Comparison of ENCODE assay signal across 9 cellular contexts in the genomic region with DNA sequence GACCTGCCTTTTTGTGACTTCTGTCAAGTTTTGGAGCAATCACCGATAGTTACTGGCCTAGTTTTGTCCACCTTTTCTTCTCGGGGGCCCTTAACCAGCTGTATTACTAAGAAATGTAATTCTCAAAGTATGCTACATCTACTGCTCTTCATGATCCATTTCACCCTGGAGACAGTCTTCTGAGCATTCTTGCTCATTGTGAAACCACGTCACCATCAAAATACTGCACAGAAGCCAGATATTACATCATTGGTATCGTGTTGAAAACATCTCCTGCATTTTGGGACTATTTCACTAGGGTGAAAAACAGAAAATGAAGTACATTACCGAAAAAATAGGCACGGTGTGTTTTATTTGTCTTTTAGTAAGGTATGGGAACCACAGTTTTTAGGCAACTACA. TPM values are rescaled to one million over a fixed set of nuclear protein-coding genes. Genes with fewer than 3 reads are reported as not detected.
A peak's percentile ranks its signal among the peaks of the same experiment; 100 is the strongest.
DNase-seq lines count a peak whose midpoint lies in the region; ATAC-seq and TF ChIP-seq lines count a peak whose summit lies in the region.
"Had no signal": no experiment of that assay in that cellular context is flagged by ENCODE, and none has a peak within 500 bp of the region (broad histone marks: within the 10 kb centered on the region; RNA-seq: fewer than 3 reads in every experiment).

No MANE protein-coding gene starts in this region.

- dilution Hi-C loops in IMR-90 (cut with HindIII; ENCODE audit: low sequenced_read_pairs, unreplicated experiment), result no loop called here

- POLR2A ChIA-PET in IMR-90 (lab: Charles Lee; ENCODE audit: unreplicated experiment), result no interaction called here

- H3K9me1 ChIP-seq in IMR-90 (ENCODE audit: insufficient read depth, low read length), result no peaks in the 10 kb centered on the region

- no peak overlapping the region for H3K56ac ChIP-seq in IMR-90 (ENCODE audit: extremely low read depth, insufficient read depth, low read length)

- H3K4me3 ChIP-seq in IMR-90 (ENCODE audit: insufficient read depth, low read depth, low read length), result no peak overlapping the region
- no peak overlapping the region for H3K4me3 ChIP-seq in skeletal muscle cell (ENCODE audit: low read depth, low read length)

- no peak overlapping the region for H3K4me2 ChIP-seq in IMR-90 (ENCODE audit: low read depth, low read length)

- H3K4me1 ChIP-seq in IMR-90 (ENCODE audit: control insufficient read depth, insufficient read depth, low read length), result no peaks in the 10 kb centered on the region

- H3K4ac ChIP-seq in IMR-90 (ENCODE audit: low read depth, low read length), result no peak overlapping the region

- H3K79me1 ChIP-seq in IMR-90 (ENCODE audit: low read depth in 1 of 2, low read length in 2 of 2), result no peaks in the 10 kb centered on the region

- DNase-seq in HFFc6, result peak; percentile 71
- DNase-seq in IMR-90, result peak; percentile 39
- DNase-seq in skeletal muscle cell (ENCODE audit: low read depth), result peak; percentile 22
- DNase-seq in GM19238 (ENCODE audit: insufficient read length, low spot score), result no peak
- DNase-seq in HuH-7 (ENCODE audit: low spot score), result no peak
- DNase-seq in kidney tubule cell (ENCODE audit: low spot score), result no peak
- DNase-seq: NCI-H2029, occipital lobe had no signal

- H2BK15ac ChIP-seq in IMR-90 (ENCODE audit: low read depth, low read length), result no peak overlapping the region

- no peak for TF ChIP-seq RAD21 in IMR-90 (IDR thresholded peaks at IDR 0.05; ENCODE audit: low read length)

- no peak overlapping the region for H2AK9ac ChIP-seq in IMR-90 (replicated peaks; ENCODE audit: low read depth, low read length, poor library complexity)

- TF ChIP-seq POLR2A in IMR-90 (IDR thresholded peaks at IDR 0.05; ENCODE audit: low read depth, low read length), result no peak

- no peak overlapping the region for H2AFZ ChIP-seq in IMR-90 (replicated peaks; ENCODE audit: low read length, poor library complexity)

- no peaks in the 10 kb centered on the region; the same call in 1 of the 2 replicates for H3K9me3 ChIP-seq in IMR-90 (ENCODE audit: control insufficient read depth, insufficient read depth, low read length)

- WGBS in IMR-90 (ENCODE audit: extremely low coverage in 2 of 2, insufficient read length in 1 of 2), 2 experiments, result 100% methylated on average over 1 of the region's 6 CpGs; no CpG with 5 or more reads in 1 of the 2 experiments

- intact Hi-C loops in IMR-90 (cut with micrococcal nuclease), result no loop called here

- no peak overlapping the region for H4K8ac ChIP-seq in IMR-90 (ENCODE audit: low read depth in 2 of 2, low read length in 2 of 2)

- H2AK5ac ChIP-seq in IMR-90 (ENCODE audit: low read depth, low read length), result no peak overlapping the region

- BruUV-seq in IMR-90 (replicated peaks; lab: Mats Ljungman, UMichigan), result no TSS peak

- H2BK20ac ChIP-seq in IMR-90 (ENCODE audit: low read depth, low read length), result no peak overlapping the region

- no peak overlapping the region for H2BK120ac ChIP-seq in IMR-90 (ENCODE audit: low read depth, low read length)

- H3K27ac Mint-ChIP-seq in HFFc6, result peak overlapping the region; percentile 75

- no peak overlapping the region for H4K91ac ChIP-seq in IMR-90 (ENCODE audit: insufficient read depth, low read depth, low read length)

- peak; percentile 91 for ATAC-seq in GM18870 (IDR thresholded peaks at IDR 0.05; ENCODE audit: unreplicated experiment)
- no peak for ATAC-seq in IMR-90 (ENCODE audit: low read depth)

- H3K27me3 ChIP-seq in IMR-90 (ENCODE audit: control insufficient read depth, insufficient read depth, low read length), result no peaks in the 10 kb centered on the region

- no peak overlapping the region for H3K9ac ChIP-seq in IMR-90 (ENCODE audit: low read depth, low read length)

- peaks cover 24% of the 10 kb centered on the region for H3K36me3 Mint-ChIP-seq in HFFc6 (ENCODE audit: low read depth)

- no peak overlapping the region for H2BK5ac ChIP-seq in IMR-90 (ENCODE audit: low read depth, low read length, poor library complexity, severe bottlenecking)

- H3K18ac ChIP-seq in IMR-90 (ENCODE audit: low read depth, low read length), result no peak overlapping the region

- in situ Hi-C loops in IMR-90 (cut with MboI; ENCODE audit: low sequenced_read_pairs), result no loop called here

- H3K27ac ChIP-seq in IMR-90 (ENCODE audit: insufficient read depth, low read length), result no peak overlapping the region

- no peak overlapping the region for H3K14ac ChIP-seq in IMR-90 (replicated peaks; ENCODE audit: low read depth, low read length)

- CTCF ChIA-PET in IMR-90 (lab: Yijun Ruan, JAX), result no interaction called here

- TF ChIP-seq CTCF in HFFc6 (IDR thresholded peaks at IDR 0.05) (no peak), IMR-90 (conservative IDR thresholded peaks at IDR 0.05; ENCODE audit: low read depth, low read length) (no peak)

- peaks cover 14% of the 10 kb centered on the region; the same call in 1 of the 2 replicates for H3K9me3 Mint-ChIP-seq in HFFc6

- H4K5ac ChIP-seq in IMR-90 (ENCODE audit: low read depth, low read length), result no peak overlapping the region

- H3K4me3 Mint-ChIP-seq in HFFc6, result no peak overlapping the region; the same call in 1 of the 2 replicates

- H3K36me3 ChIP-seq in IMR-90 (ENCODE audit: control insufficient read depth, insufficient read depth, low read length), result no peaks in the 10 kb centered on the region

- H3K4me1 Mint-ChIP-seq in HFFc6 (ENCODE audit: low read depth), result peaks cover 38% of the 10 kb centered on the region

- no peak overlapping the region for H3K23ac ChIP-seq in IMR-90 (ENCODE audit: low read depth, low read length)

- no peaks in the 10 kb centered on the region for H4K20me1 ChIP-seq in IMR-90 (ENCODE audit: insufficient read depth, low read length)

- no peaks in the 10 kb centered on the region; the same call in 1 of the 2 replicates for H3K27me3 Mint-ChIP-seq in HFFc6 (ENCODE audit: insufficient read depth)

TF ChIP-seq in IMR-90, 13 proteins besides CTCF, POLR2A, EP300 and RAD21:
- no peak for TF ChIP-seq MXI1 (IDR thresholded peaks at IDR 0.05; ENCODE audit: borderline replicate concordance, low read depth, low read length)
- 0 out of 2 replicates have a peak, but pooled peaks have one; percentile 38 for TF ChIP-seq CEBPB (IDR thresholded peaks at IDR 0.05; ENCODE audit: low read depth, low read length)

RNA-seq across cellular contexts. Expression of a gene that starts 11.7 kb away (rescaled TPM):
- total RNA-seq in HFFc6 (2021; fragmentation: NEBNext Ultra II Directional; extraction: Animal tissue kit (Norgen Biotek cat#: 25700)), result 10 to 100 TPM; 18.3 to 91.5 (median 23.2) TPM
- under 0.01 TPM in 1 of 2 replicates, not detected in the other for total RNA-seq in IMR-90 (2012; rRNA removed)
- 0.05 and 0.16 TPM in 2 replicates for polyA plus RNA-seq in IMR-90 (2012; rRNA removed)
- polyA plus RNA-seq in IMR-90 (2012; cell fraction: cytosol; rRNA removed), result 0.19 TPM in 1 of 2 replicates, not detected in the other
- polyA plus RNA-seq in IMR-90 (2012; cell fraction: nucleus; rRNA removed; ENCODE audit: low replicate concordance), result 0.08 and 0.21 TPM in 2 replicates

Comparison
In these comparisons a context has a peak if more than half of its experiments do, and no peak if none do; other contexts are left out.
1. DNase-seq: peak in HFFc6 (single experiment), IMR-90 (single experiment) and skeletal muscle cell (single experiment); none in GM19238 (single experiment), HuH-7 (single experiment) and kidney tubule cell (single experiment).
2. RNA of a gene that starts 11.7 kb away (total RNA-seq): 18.3 to 91.5 TPM in HFFc6; under 0.01 TPM in IMR-90; every median in the first group is over 10 times any median in the second.